Comparison of ENCODE assay signal across 17 cellular contexts in genomic region chr5:102139029-102139428, GRCh38.
"Had no signal": no experiment of that assay in that cellular context is flagged by ENCODE, and none has a peak within 500 bp of the region (broad histone marks: within the 10 kb centered on the region; RNA-seq: fewer than 3 reads in every experiment).

No MANE protein-coding gene starts in this region.

- FAIRE-seq: endometrium, kidney, urothelium cell line had no signal

- H3K4me2 ChIP-seq: smooth muscle cell had no signal

- H3K9me3 ChIP-seq: esophagus muscularis mucosa, gastrocnemius medialis, lower lobe of right lung, neutrophil, right atrium auricular region had no signal

- H3K4me1 ChIP-seq: esophagus muscularis mucosa, gastrocnemius medialis, heart right ventricle, left ventricle myocardium inferior, lower lobe of right lung, right atrium auricular region had no signal

- H3K27ac ChIP-seq: esophagus muscularis mucosa, gastrocnemius medialis, heart right ventricle, left ventricle myocardium inferior, lower lobe of right lung, neutrophil, right atrium auricular region had no signal

- H3K4me3 ChIP-seq: esophagus muscularis mucosa, gastrocnemius medialis, heart right ventricle, left ventricle myocardium inferior, lower lobe of right lung, right atrium auricular region had no signal

- H3K36me3 ChIP-seq: esophagus muscularis mucosa, gastrocnemius medialis, heart right ventricle, left ventricle myocardium inferior, lower lobe of right lung, neutrophil, right atrium auricular region had no signal

- ATAC-seq: gastrocnemius medialis; heart right ventricle; left cardiac atrium; lower lobe of right lung; naive thymus-derived CD4-positive, alpha-beta T cell had no signal

- DNase-seq: effector memory CD4-positive, alpha-beta T cell; gastrocnemius medialis; heart right ventricle; immature natural killer cell; kidney; left cardiac atrium; left ventricle myocardium inferior; lower lobe of right lung; naive thymus-derived CD4-positive, alpha-beta T cell; stimulated activated CD4-positive, alpha-beta T cell treated with anti-CD3 and anti-CD28 coated beads, Interleukin-2, amount 100 ng/mL, for 48 hours; stimulated activated naive CD4-positive, alpha-beta T cell treated with Interleukin-2 at 50 U/mL for 16 hours had no signal

- H3K27me3 ChIP-seq: esophagus muscularis mucosa, gastrocnemius medialis, heart right ventricle, neutrophil, right atrium auricular region had no signal
